Comparison of ENCODE assay signal across 1 cellular context in the genomic region with DNA sequence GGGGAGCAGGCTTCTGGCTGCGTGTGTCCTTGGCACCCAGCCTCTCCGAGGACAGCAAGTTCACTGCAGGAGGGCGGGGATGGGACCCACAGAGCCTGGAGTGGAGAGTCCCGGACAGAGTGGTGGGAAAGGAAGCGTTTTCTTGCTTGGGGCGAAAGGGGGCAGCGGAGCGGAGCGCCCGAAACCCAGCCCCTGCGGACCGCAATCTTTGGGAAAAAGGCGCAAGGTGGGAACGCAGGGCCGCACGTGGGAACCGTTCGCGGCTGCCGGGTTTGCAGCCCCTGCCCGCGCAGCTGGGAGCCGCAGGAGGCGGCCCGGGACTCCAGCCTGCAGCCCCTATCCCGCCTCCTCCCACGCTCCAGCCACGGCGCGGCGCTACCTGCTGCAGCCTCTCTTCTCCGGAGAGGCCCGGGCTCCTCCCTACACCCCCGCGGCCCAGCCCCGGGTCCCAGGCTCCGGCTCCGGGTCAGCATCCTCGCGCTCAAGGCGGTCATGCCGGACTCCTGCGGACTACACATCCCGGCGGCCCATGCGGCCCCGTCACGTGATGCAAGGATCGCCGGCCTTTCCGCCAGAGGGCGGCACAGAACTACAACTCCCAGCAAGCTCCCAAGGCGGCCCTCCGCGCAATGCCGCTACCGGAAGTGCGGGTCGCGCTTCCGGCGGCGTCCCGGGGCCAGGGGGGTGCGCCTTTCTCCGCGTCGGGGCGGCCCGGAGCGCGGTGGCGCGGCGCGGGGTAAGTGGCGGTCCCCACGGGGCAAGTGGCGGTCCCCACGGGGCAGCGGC.
TF ChIP-seq lines count a peak whose summit lies in the region.

NTHL1 (minus strand) TSS at position 505 of the 786 bp plus-strand sequence; CDS start at position 494, 11 bp downstream.
TSC2 (plus strand) TSS at position 656 of the 786 bp plus-strand sequence. CDS start 631 bp downstream, outside the sequence.

TF ChIP-seq in HepG2, 621 proteins besides CTCF, POLR2A, EP300 and RAD21 (continued from another document and continues in another):
- TF ChIP-seq HNF1B (CRISPR knock-in tag; IDR thresholded peaks at IDR 0.05) = peak; percentile 46
- TF ChIP-seq POLR2AphosphoS2 (IDR thresholded peaks at IDR 0.05; ENCODE audit: low read depth, low read length) = no peak
- peak; percentile 96 for TF ChIP-seq IRF2 (CRISPR knock-in tag; IDR thresholded peaks at IDR 0.05)
- peak; percentile 22; the same call in 1 of the 2 replicates for TF ChIP-seq ZNF33A (CRISPR knock-in tag; IDR thresholded peaks at IDR 0.05; ENCODE audit: borderline replicate concordance)
- TF ChIP-seq HNRNPK (IDR thresholded peaks at IDR 0.05; ENCODE audit: low read depth, low read length, poor library complexity, severe bottlenecking) = peak; percentile 69
- TF ChIP-seq SIX1 (CRISPR knock-in tag; IDR thresholded peaks at IDR 0.05; ENCODE audit: borderline replicate concordance) = no peak
- peak; percentile 61 for TF ChIP-seq ZNF609 (CRISPR knock-in tag; IDR thresholded peaks at IDR 0.05; ENCODE audit: borderline replicate concordance)
- no peak for TF ChIP-seq DNMT3B (CRISPR knock-in tag; conservative IDR thresholded peaks at IDR 0.05)
- TF ChIP-seq ZEB1 (IDR thresholded peaks at IDR 0.05; ENCODE audit: insufficient replicate concordance, low read depth) = no peak
- TF ChIP-seq ZNF891 (CRISPR knock-in tag; IDR thresholded peaks at IDR 0.05) = peak; percentile 71
- TF ChIP-seq ZNF17 (CRISPR knock-in tag; IDR thresholded peaks at IDR 0.05) = no peak
- TF ChIP-seq HOXA3 (CRISPR knock-in tag; IDR thresholded peaks at IDR 0.05) = peak; percentile 94
- no peak for TF ChIP-seq IRF9 (CRISPR knock-in tag; IDR thresholded peaks at IDR 0.05; ENCODE audit: borderline replicate concordance)
- TF ChIP-seq ZNF572 (CRISPR knock-in tag; IDR thresholded peaks at IDR 0.05) = no peak
- TF ChIP-seq ZNF766 (CRISPR knock-in tag; IDR thresholded peaks at IDR 0.05; ENCODE audit: borderline replicate concordance) = peak; percentile 48; the same call in 1 of the 2 replicates
- peak; percentile 90 for TF ChIP-seq GATAD1 (CRISPR knock-in tag; IDR thresholded peaks at IDR 0.05)
- TF ChIP-seq, protein P1, sequence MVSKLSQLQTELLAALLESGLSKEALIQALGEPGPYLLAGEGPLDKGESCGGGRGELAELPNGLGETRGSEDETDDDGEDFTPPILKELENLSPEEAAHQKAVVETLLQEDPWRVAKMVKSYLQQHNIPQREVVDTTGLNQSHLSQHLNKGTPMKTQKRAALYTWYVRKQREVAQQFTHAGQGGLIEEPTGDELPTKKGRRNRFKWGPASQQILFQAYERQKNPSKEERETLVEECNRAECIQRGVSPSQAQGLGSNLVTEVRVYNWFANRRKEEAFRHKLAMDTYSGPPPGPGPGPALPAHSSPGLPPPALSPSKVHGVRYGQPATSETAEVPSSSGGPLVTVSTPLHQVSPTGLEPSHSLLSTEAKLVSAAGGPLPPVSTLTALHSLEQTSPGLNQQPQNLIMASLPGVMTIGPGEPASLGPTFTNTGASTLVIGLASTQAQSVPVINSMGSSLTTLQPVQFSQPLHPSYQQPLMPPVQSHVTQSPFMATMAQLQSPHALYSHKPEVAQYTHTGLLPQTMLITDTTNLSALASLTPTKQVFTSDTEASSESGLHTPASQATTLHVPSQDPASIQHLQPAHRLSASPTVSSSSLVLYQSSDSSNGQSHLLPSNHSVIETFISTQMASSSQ (IDR thresholded peaks at IDR 0.05; ENCODE audit: low read depth) = no peak
- TF ChIP-seq, protein P1 (CRISPR knock-in tag; IDR thresholded peaks at IDR 0.05; ENCODE audit: borderline replicate concordance) = no peak; the same call in 1 of the 2 replicates
- TF ChIP-seq MED1 (CRISPR knock-in tag; IDR thresholded peaks at IDR 0.05) = peak; percentile 43; the same call in 1 of the 2 replicates
- TF ChIP-seq HMGXB4 (CRISPR knock-in tag; IDR thresholded peaks at IDR 0.05; ENCODE audit: borderline replicate concordance in 1 of 2, low read depth in 1 of 2) = peak; percentile 24 to 63; a peak in 3 of 4 replicates
- no peak for TF ChIP-seq ZBTB1 (CRISPR knock-in tag; IDR thresholded peaks at IDR 0.05; ENCODE audit: borderline replicate concordance)
- no peak for TF ChIP-seq ZNF879 (CRISPR knock-in tag; IDR thresholded peaks at IDR 0.05)
- TF ChIP-seq CBX5 (CRISPR knock-in tag; IDR thresholded peaks at IDR 0.05; ENCODE audit: borderline replicate concordance) = no peak
- TF ChIP-seq PLRG1 (conservative IDR thresholded peaks at IDR 0.05) = no peak
- TF ChIP-seq SETDB1 (CRISPR knock-in tag; IDR thresholded peaks at IDR 0.05; ENCODE audit: borderline replicate concordance) = no peak
- TF ChIP-seq ZNF225 (CRISPR knock-in tag; IDR thresholded peaks at IDR 0.05) = peak; percentile 56; the same call in 1 of the 2 replicates
- no peak; the same call in 1 of the 2 replicates for TF ChIP-seq ZFP36L1 (CRISPR knock-in tag; IDR thresholded peaks at IDR 0.05)
- no peak for TF ChIP-seq ZBTB21 (CRISPR knock-in tag; IDR thresholded peaks at IDR 0.05)
- no peak for TF ChIP-seq SRSF9 (IDR thresholded peaks at IDR 0.05; ENCODE audit: borderline replicate concordance, insufficient read depth, low read depth, low read length, poor library complexity, severe bottlenecking)
- TF ChIP-seq ZBTB7B (CRISPR knock-in tag; IDR thresholded peaks at IDR 0.05) = peak; percentile 40; the same call in 1 of the 2 replicates
- TF ChIP-seq RORA (CRISPR knock-in tag; IDR thresholded peaks at IDR 0.05) = no peak
- peak; percentile 81 for TF ChIP-seq ETV5 (CRISPR knock-in tag; IDR thresholded peaks at IDR 0.05; ENCODE audit: borderline replicate concordance)
- peak; percentile 49 for TF ChIP-seq CCDC6 (CRISPR knock-in tag; IDR thresholded peaks at IDR 0.05)
- no peak for TF ChIP-seq MAZ (IDR thresholded peaks at IDR 0.05; ENCODE audit: borderline replicate concordance, low read depth, low read length)
- peak; percentile 67; the same call in 1 of the 2 replicates for TF ChIP-seq MAZ (CRISPR knock-in tag; IDR thresholded peaks at IDR 0.05; ENCODE audit: low read depth)
- no peak for TF ChIP-seq SMARCE1 (IDR thresholded peaks at IDR 0.05; ENCODE audit: borderline replicate concordance)
- TF ChIP-seq ZNF264 (CRISPR knock-in tag; IDR thresholded peaks at IDR 0.05) = peak; percentile 44; the same call in 1 of the 2 replicates
- TF ChIP-seq ZNF557 (CRISPR knock-in tag; IDR thresholded peaks at IDR 0.05) = no peak
- TF ChIP-seq MLXIP (CRISPR knock-in tag; IDR thresholded peaks at IDR 0.05; ENCODE audit: borderline replicate concordance) = no peak
- peak; percentile 74; the same call in 1 of the 2 replicates for TF ChIP-seq HNRNPL (IDR thresholded peaks at IDR 0.05; ENCODE audit: low read depth, low read length)
- peak; percentile 25 for TF ChIP-seq PHF5A (CRISPR knock-in tag; IDR thresholded peaks at IDR 0.05; ENCODE audit: low read depth, unreplicated experiment)
- peak; percentile 86; the same call in 1 of the 2 replicates for TF ChIP-seq ZC3H13 (CRISPR knock-in tag; IDR thresholded peaks at IDR 0.05)
- no peak for TF ChIP-seq XBP1 (CRISPR knock-in tag; IDR thresholded peaks at IDR 0.05)
- 0 out of 2 replicates have a peak, but pooled peaks have one; percentile 19 for TF ChIP-seq PAX8 (CRISPR knock-in tag; IDR thresholded peaks at IDR 0.05; ENCODE audit: borderline replicate concordance)
- no peak for TF ChIP-seq SNRNP70 (IDR thresholded peaks at IDR 0.05; ENCODE audit: low read depth, low read length)
